Comparison of ENCODE assay signal across 18 cellular contexts in the genomic region with DNA sequence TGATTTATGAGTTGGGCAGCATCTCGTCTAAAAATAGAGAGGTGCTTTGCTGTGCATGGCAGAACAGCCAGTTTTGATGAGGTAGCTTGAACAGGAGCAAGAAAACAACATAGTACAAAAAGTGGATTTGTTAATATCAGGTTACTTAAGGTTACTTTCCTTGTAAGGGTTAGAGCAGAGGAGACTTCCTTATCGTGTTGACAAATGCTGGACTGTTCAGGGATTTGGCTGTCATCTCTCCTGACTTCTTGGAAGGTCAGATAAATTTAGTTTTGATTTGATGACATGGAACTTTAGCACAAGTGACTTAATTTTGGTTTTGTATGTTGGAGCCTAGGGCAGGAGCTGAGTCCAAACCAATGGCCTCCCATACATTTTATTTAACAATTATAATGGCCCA.
A peak's percentile ranks its signal among the peaks of the same experiment; 100 is the strongest.
DNase-seq lines count a peak whose midpoint lies in the region; ATAC-seq and TF ChIP-seq lines count a peak whose summit lies in the region.
"Had no signal": no experiment of that assay in that cellular context is flagged by ENCODE, and none has a peak within 500 bp of the region (broad histone marks: within the 10 kb centered on the region; RNA-seq: fewer than 3 reads in every experiment).

No MANE protein-coding gene starts in this region.

- H3K4me1 ChIP-seq in left ventricle myocardium inferior = no peaks in the 10 kb centered on the region
- H3K4me1 ChIP-seq in left lung = no peaks in the 10 kb centered on the region
- H3K4me1 ChIP-seq: Caco-2 had no signal

- intact Hi-C loops in Right ventricle myocardium superior (cut with DNase I) (no loop called here), left ventricle myocardium inferior (cut with micrococcal nuclease) (no loop called here), left lung (cut with DNase I) (no loop called here)

- H3K36me3 ChIP-seq in left ventricle myocardium inferior (no peaks in the 10 kb centered on the region), left lung (no peaks in the 10 kb centered on the region)

- ATAC-seq in Right ventricle myocardium superior (ENCODE audit: poor library complexity) (peak; percentile 61), left lung (peak; percentile 44)
- ATAC-seq: GM23338, HCT116 had no signal

- DNase-seq in Right ventricle myocardium superior = no peak
- DNase-seq in left ventricle myocardium inferior = no peak
- DNase-seq in LNCaP clone FGC (ENCODE audit: low read depth) = peak; percentile 50
- DNase-seq in left lung = no peak
- DNase-seq in GF-D8 (lab: John Stamatoyannopoulos, UW) = no peak
- DNase-seq in GDM1 (lab: John Stamatoyannopoulos, UW) = no peak
- DNase-seq in COLO668 (lab: John Stamatoyannopoulos, UW; ENCODE audit: unreplicated experiment) = no peak
- DNase-seq: 8988T; C1 segment of cervical spinal cord; Caco-2; CD4-positive, alpha-beta memory T cell; DMS153; DND-41; H9; HFFc6 had no signal

- H3K27me3 ChIP-seq in left ventricle myocardium inferior (ENCODE audit: low read depth) = no peaks in the 10 kb centered on the region
- no peaks in the 10 kb centered on the region for H3K27me3 ChIP-seq in left lung

- no peak overlapping the region for H3K27ac ChIP-seq in left ventricle myocardium inferior (replicated peaks)
- peak overlapping the region; percentile 67; the same call in 1 of the 2 replicates for H3K27ac ChIP-seq in 22Rv1
- H3K27ac ChIP-seq in left lung = no peak overlapping the region

- no peak overlapping the region for H3K4me3 ChIP-seq in left ventricle myocardium inferior
- H3K4me3 ChIP-seq in LNCaP clone FGC (ENCODE audit: low read depth, low read length) = no peak overlapping the region
- no peak overlapping the region for H3K4me3 ChIP-seq in left lung
- H3K4me3 ChIP-seq: GM23338 had no signal

- H3K9me3 ChIP-seq in left ventricle myocardium inferior (replicated peaks) = peaks cover 14% of the 10 kb centered on the region
- peaks cover 0 to 3% of the 10 kb centered on the region in 2 donors for H3K9me3 ChIP-seq in left lung
- H3K9me3 ChIP-seq: Caco-2 had no signal

- TF ChIP-seq CTCF in left ventricle myocardium inferior (IDR thresholded peaks at IDR 0.05; ENCODE audit: borderline replicate concordance) (no peak), 22Rv1 (IDR thresholded peaks at IDR 0.05) (no peak), LNCaP clone FGC (IDR thresholded peaks at IDR 0.05; ENCODE audit: control insufficient read depth, extremely low read depth, insufficient read depth) (no peak), left lung (IDR thresholded peaks at IDR 0.05) (no peak)
